ENCODE assay signal across 17 cellular contexts in the genomic region with DNA sequence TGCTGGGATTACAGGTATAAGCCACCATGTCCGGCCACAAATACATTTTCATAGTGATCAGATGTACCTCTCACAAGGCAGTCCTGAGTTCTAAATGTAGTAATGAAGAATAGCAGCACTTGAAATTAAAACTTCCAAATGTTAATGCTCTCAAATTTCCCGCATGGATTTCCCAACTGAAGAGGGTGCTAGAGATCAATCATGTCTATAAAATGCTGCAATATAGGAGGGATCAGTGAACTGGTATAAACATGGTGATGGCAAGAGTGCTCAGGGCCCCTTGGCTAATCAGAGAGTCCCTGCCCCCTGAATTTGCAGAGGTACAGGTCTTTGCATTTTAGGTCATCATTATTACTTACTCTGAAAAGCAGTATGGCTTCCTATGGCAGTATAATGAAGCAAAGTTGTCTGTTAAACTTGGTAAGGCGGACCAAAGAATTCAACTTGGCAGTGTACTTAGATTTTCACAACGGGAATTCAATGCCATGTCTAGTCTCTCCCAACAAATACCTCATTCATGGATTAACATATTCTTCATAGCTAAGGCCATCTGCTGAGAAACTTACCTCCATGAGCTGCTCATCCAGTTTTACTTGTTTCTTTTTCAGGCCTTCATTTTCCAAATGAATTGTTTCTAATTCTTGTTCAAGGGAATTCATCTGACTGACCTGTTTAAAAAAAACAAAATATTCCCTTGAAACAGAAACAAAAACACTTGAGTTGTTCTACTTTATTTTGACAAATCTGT.
DNase-seq lines count a peak whose midpoint lies in the region; ATAC-seq and TF ChIP-seq lines count a peak whose summit lies in the region.
"Had no signal": no experiment of that assay in that cellular context is flagged by ENCODE, and none has a peak within 500 bp of the region (broad histone marks: within the 10 kb centered on the region; RNA-seq: fewer than 3 reads in every experiment).

No MANE protein-coding gene starts in this region.

- no peak overlapping the region for H2AFZ ChIP-seq in OCI-LY7 (ENCODE audit: low read length)
- no peak overlapping the region for H2AFZ ChIP-seq in smooth muscle cell (ENCODE audit: low read depth)
- no peak overlapping the region for H2AFZ ChIP-seq in mesenchymal stem cell (ENCODE audit: low read depth, low read length)

- H2BK5ac ChIP-seq in mesenchymal stem cell (ENCODE audit: low read depth, low read length, poor library complexity, severe bottlenecking): no peak overlapping the region

- no peak overlapping the region for H3K23ac ChIP-seq in mesenchymal stem cell (ENCODE audit: low read length in 2 of 2)

- no peak overlapping the region for H3K9ac ChIP-seq in smooth muscle cell (ENCODE audit: low read depth)
- H3K9ac ChIP-seq in mesenchymal stem cell (ENCODE audit: low read length): no peak overlapping the region

- WGBS in esophagus, 2 donors: 55 to 72% methylated on average over 4 of the region's 4 CpGs
- 53% methylated on average over 4 of the region's 4 CpGs for WGBS in smooth muscle cell (ENCODE audit: low lambda C conversion rate)
- 99% methylated on average over 2 of the region's 4 CpGs for WGBS in mesenchymal stem cell

- H3K79me1 ChIP-seq in mesenchymal stem cell (replicated peaks; ENCODE audit: low read length, poor library complexity, severe bottlenecking): peaks cover 2% of the 10 kb centered on the region

- H3K18ac ChIP-seq in mesenchymal stem cell (ENCODE audit: low read depth in 1 of 2, low read length in 2 of 2): no peak overlapping the region

- no peak overlapping the region for H3K4me3 ChIP-seq in OCI-LY7 (ENCODE audit: low read depth, low read length, poor library complexity, severe bottlenecking)
- H3K4me3 ChIP-seq in esophagus (ENCODE audit: low read depth in 1 of 2, low read length in 2 of 2): no peak overlapping the region
- H3K4me3 ChIP-seq in smooth muscle cell: no peak overlapping the region
- no peak overlapping the region for H3K4me3 ChIP-seq in mesenchymal stem cell (ENCODE audit: insufficient read depth in 1 of 2, low read depth in 1 of 2, low read length in 2 of 2)
- H3K4me3 ChIP-seq: A549, coronary artery had no signal

- H3K27me3 ChIP-seq in esophagus (ENCODE audit: control insufficient read depth in 1 of 2, insufficient read depth in 2 of 2, low read length in 2 of 2): no peaks in the 10 kb centered on the region
- H3K27me3 ChIP-seq in smooth muscle cell (ENCODE audit: low read depth): no peaks in the 10 kb centered on the region
- H3K27me3 ChIP-seq in mesenchymal stem cell (ENCODE audit: control insufficient read depth in 1 of 2, insufficient read depth in 1 of 2, low read length in 2 of 2): no peaks in the 10 kb centered on the region

- H3K27ac ChIP-seq in OCI-LY7 (ENCODE audit: low read depth, low read length, poor library complexity, severe bottlenecking) (no peak overlapping the region), esophagus (ENCODE audit: low read depth in 2 of 2, low read length in 1 of 2) (peak overlapping the region; percentile 49 to 72), smooth muscle cell (ENCODE audit: low read depth) (peak overlapping the region; percentile 47), mesenchymal stem cell (ENCODE audit: low read length, poor library complexity, severe bottlenecking) (no peak overlapping the region)
- H3K27ac ChIP-seq: A549, coronary artery had no signal

- TF ChIP-seq CTCF in OCI-LY7 (conservative IDR thresholded peaks at IDR 0.05; ENCODE audit: low read length) (0 out of 2 replicates have a peak, but pooled peaks have one; percentile 21), smooth muscle cell (IDR thresholded peaks at IDR 0.05; ENCODE audit: borderline replicate concordance, insufficient read depth, poor library complexity, severe bottlenecking) (no peak)

- POLR2A ChIA-PET in OCI-LY7 (lab: Charles Lee): interaction anchor here (0.6 to 2.6 kb wide), 2 partner anchors 10 to 162 kb away, joined by 5 to 11 read pairs; no protein-coding TSS in a partner anchor

- no peak overlapping the region for H2BK120ac ChIP-seq in mesenchymal stem cell (ENCODE audit: low read depth, low read length)

- H3K79me2 ChIP-seq in OCI-LY7 (ENCODE audit: insufficient read depth, low read depth, low read length): no peaks in the 10 kb centered on the region
- H3K79me2 ChIP-seq in smooth muscle cell (ENCODE audit: low read depth): no peaks in the 10 kb centered on the region

- H3K36me3 ChIP-seq in OCI-LY7 (ENCODE audit: insufficient read depth, low read length): peaks cover 96% of the 10 kb centered on the region
- H3K36me3 ChIP-seq in esophagus (ENCODE audit: control insufficient read depth in 2 of 2, insufficient read depth in 2 of 2, low read length in 1 of 2): peaks cover 4 to 5% of the 10 kb centered on the region in 2 donors
- H3K36me3 ChIP-seq in smooth muscle cell (ENCODE audit: low read depth): peaks cover 8% of the 10 kb centered on the region
- H3K36me3 ChIP-seq in mesenchymal stem cell (ENCODE audit: control insufficient read depth in 1 of 2, insufficient read depth in 2 of 2, low read depth in 1 of 2, low read length in 2 of 2): peaks cover 19 to 67% of the 10 kb centered on the region in 2 experiments

- H3F3A ChIP-seq in smooth muscle cell (ENCODE audit: low read depth): no peaks in the 10 kb centered on the region

- H4K8ac ChIP-seq in mesenchymal stem cell (ENCODE audit: low read length): no peak overlapping the region

- no peak overlapping the region for H3K14ac ChIP-seq in mesenchymal stem cell (ENCODE audit: low read length in 2 of 2)

- H4K20me1 ChIP-seq in OCI-LY7 (ENCODE audit: insufficient read depth, low read length) (no peaks in the 10 kb centered on the region), smooth muscle cell (ENCODE audit: low read depth) (no peaks in the 10 kb centered on the region)

- H2BK12ac ChIP-seq in mesenchymal stem cell (ENCODE audit: low read length in 2 of 2): no peak overlapping the region

- BruUV-seq in OCI-LY7 (replicated peaks; lab: Mats Ljungman, UMichigan): no TSS peak

- H4K91ac ChIP-seq in mesenchymal stem cell (ENCODE audit: low read length): no peak overlapping the region

- H3K9me2 ChIP-seq in OCI-LY7 (ENCODE audit: insufficient read depth, low read length): no peaks in the 10 kb centered on the region

- peak; percentile 26 for DNase-seq in NCI-H1105 treated with DMSO at 0.1 percent for 48 hours (lab: John Stamatoyannopoulos, UW)
- no peak for DNase-seq in NCI-H1105 (lab: John Stamatoyannopoulos, UW)
- DNase-seq in OCI-LY7 (ENCODE audit: low spot score): no peak
- DNase-seq in smooth muscle cell (lab: John Stamatoyannopoulos, UW; ENCODE audit: unreplicated experiment): no peak
- DNase-seq in activated CD8-positive, alpha-beta memory T cell treated with anti-CD3 and anti-CD28 coated beads, Interleukin-2, amount 50 U/mL, for 4 hours: no peak
- no peak for DNase-seq in mesenchymal stem cell
- DNase-seq: activated CD4-positive, alpha-beta T cell treated with anti-CD3 and anti-CD28 coated beads, Interleukin-2, amount 50 U/mL, for 1 hour; activated T-cell treated with anti-CD3 and anti-CD28 coated beads, Interleukin-2, amount 50 U/mL, for 48 hours; COR-L47; NCI-H2171; Right ventricle myocardium superior; T1000 had no signal

- ATAC-seq in GM21737 (IDR thresholded peaks at IDR 0.05; ENCODE audit: unreplicated experiment): no peak
- ATAC-seq: A549, left lobe of liver had no signal

- no peak overlapping the region for H3K4ac ChIP-seq in mesenchymal stem cell (ENCODE audit: low read depth in 1 of 2, low read length in 2 of 2)

- CTCF ChIA-PET in OCI-LY7 (lab: Charles Lee; ENCODE audit: unreplicated experiment): interaction anchor here (0.5 kb wide), 1 partner anchor 185 kb away, joined by 3 read pairs; no protein-coding TSS in a partner anchor

- H3K4me2 ChIP-seq in OCI-LY7 (ENCODE audit: low read length) (no peak overlapping the region), smooth muscle cell (peak overlapping the region; percentile 35), mesenchymal stem cell (ENCODE audit: low read length, poor library complexity, severe bottlenecking) (no peak overlapping the region)
- H3K4me2 ChIP-seq: A549 had no signal

- H3K9me3 ChIP-seq in OCI-LY7 (ENCODE audit: low read length) (peaks cover 9% of the 10 kb centered on the region; the same call in 1 of the 2 replicates), esophagus (ENCODE audit: control insufficient read depth in 2 of 2, insufficient read depth in 1 of 2, low read depth in 1 of 2, low read length in 1 of 2) (no peaks in the 10 kb centered on the region), smooth muscle cell (replicated peaks; ENCODE audit: low read depth) (no peaks in the 10 kb centered on the region), mesenchymal stem cell (ENCODE audit: control insufficient read depth, low read length) (no peaks in the 10 kb centered on the region)
- H3K9me3 ChIP-seq: A549 had no signal

- H3K4me1 ChIP-seq in OCI-LY7 (ENCODE audit: insufficient read depth, low read length, poor library complexity, severe bottlenecking): no peaks in the 10 kb centered on the region
- H3K4me1 ChIP-seq in esophagus (ENCODE audit: control insufficient read depth in 2 of 2, insufficient read depth in 2 of 2, low read length in 1 of 2): no peaks in the 10 kb centered on the region
- no peaks in the 10 kb centered on the region for H3K4me1 ChIP-seq in smooth muscle cell (ENCODE audit: low read depth)
- H3K4me1 ChIP-seq in mesenchymal stem cell (ENCODE audit: control insufficient read depth, insufficient read depth, low read depth, low read length): no peaks in the 10 kb centered on the region
- H3K4me1 ChIP-seq: A549 had no signal

- intact Hi-C loops in OCI-LY7 (cut with micrococcal nuclease; ENCODE audit: unreplicated experiment): no loop called here

- H2AK5ac ChIP-seq in mesenchymal stem cell (ENCODE audit: low read length, severe bottlenecking): no peak overlapping the region

- no peak overlapping the region for H2BK15ac ChIP-seq in mesenchymal stem cell (ENCODE audit: low read depth, poor library complexity, severe bottlenecking)

Comparison
In these comparisons a context has a peak if more than half of its experiments do, and no peak if none do; other contexts are left out.
1. H3K27ac ChIP-seq: peak in esophagus (2 of 2) and smooth muscle cell (single experiment); none in OCI-LY7 (single experiment) and mesenchymal stem cell (single experiment).